Comparison of ENCODE assay signal across 3 cellular contexts in genomic region chr5:61783481-61783880, GRCh38.
TF ChIP-seq lines count a peak whose summit lies in the region.

No MANE protein-coding gene starts in this region.

TF ChIP-seq in Ishikawa, 13 proteins besides CTCF, POLR2A, EP300 and RAD21:
- TF ChIP-seq CEBPB (IDR thresholded peaks at IDR 0.05) (no peak), USF1 (IDR thresholded peaks at IDR 0.05) (no peak), CREB1 (IDR thresholded peaks at IDR 0.05; ENCODE audit: low read depth) (no peak), YY1 (IDR thresholded peaks at IDR 0.05; ENCODE audit: low read depth) (no peak), ZBTB7A (IDR thresholded peaks at IDR 0.05; ENCODE audit: low read depth) (no peak), EGR1 (IDR thresholded peaks at IDR 0.05) (no peak), MAX (IDR thresholded peaks at IDR 0.05) (no peak), TEAD4 (IDR thresholded peaks at IDR 0.05) (peak; percentile 81), TAF1 (IDR thresholded peaks at IDR 0.05; ENCODE audit: low read depth) (no peak), NFIC (IDR thresholded peaks at IDR 0.05) (peak; percentile 81), FOXM1 (IDR thresholded peaks at IDR 0.05; ENCODE audit: borderline replicate concordance, low read depth) (no peak), TCF12 (IDR thresholded peaks at IDR 0.05; ENCODE audit: low read depth) (no peak), REST (IDR thresholded peaks at IDR 0.05; ENCODE audit: low read depth) (no peak)

TF ChIP-seq in H1, 55 proteins besides CTCF, POLR2A, EP300 and RAD21:
- no peak for TF ChIP-seq TAF1 (IDR thresholded peaks at IDR 0.05; ENCODE audit: low read depth, low read length)
- peak; percentile 51; the same call in 1 of the 2 replicates for TF ChIP-seq TEAD4 (IDR thresholded peaks at IDR 0.05; ENCODE audit: low read depth, low read length)
TF ChIP-seq in H1: peak in this region for 1.

TF ChIP-seq in GM12891, 5 proteins besides CTCF, POLR2A, EP300 and RAD21:
- TF ChIP-seq POLR2AphosphoS5 (IDR thresholded peaks at IDR 0.05; ENCODE audit: low read depth, low read length) (no peak), PAX5 (IDR thresholded peaks at IDR 0.05; ENCODE audit: insufficient read depth, low read length, severe bottlenecking) (no peak), TAF1 (IDR thresholded peaks at IDR 0.05; ENCODE audit: low read depth, low read length) (no peak), SPI1 (IDR thresholded peaks at IDR 0.05; ENCODE audit: low read depth, low read length) (no peak), POU2F2 (IDR thresholded peaks at IDR 0.05; ENCODE audit: low read depth, low read length) (no peak)
